In the genomic region with DNA sequence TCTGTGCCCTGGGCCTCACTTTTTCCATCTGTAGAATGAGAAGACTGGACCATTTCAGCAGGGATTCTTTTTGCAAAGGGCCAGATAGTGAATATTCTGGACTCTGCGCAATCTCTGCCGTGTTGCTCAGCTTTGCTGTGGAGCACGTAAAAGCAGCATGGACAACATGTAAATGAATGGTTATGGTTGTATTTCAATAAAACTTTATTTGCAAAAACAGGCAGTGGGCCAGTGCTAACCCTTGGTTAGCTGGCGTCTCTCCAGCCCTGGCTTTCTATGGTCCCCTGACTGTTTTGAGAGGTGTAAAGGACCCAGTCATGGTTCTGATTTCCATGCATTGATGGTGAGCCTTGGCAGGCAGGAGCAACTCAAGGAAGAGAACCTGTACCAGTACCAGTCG, we compare ENCODE assay signal across 26 cellular contexts.
"Had no signal": no experiment of that assay in that cellular context is flagged by ENCODE, and none has a peak within 500 bp of the region (broad histone marks: within the 10 kb centered on the region; RNA-seq: fewer than 3 reads in every experiment).

No MANE protein-coding gene starts in this region.

- H3K4me3 ChIP-seq: lung, ovary, right atrium auricular region, skin epidermis, stomach, testis, thyroid gland, transverse colon, upper lobe of left lung, vagina had no signal

- DNase-seq: hippocampal formation; kidney glomerular epithelial cell; left cardiac atrium; mesendoderm; naive B cell; natural killer cell; nephron progenitor cell; stimulated activated CD4-positive, alpha-beta T cell treated with anti-CD3 and anti-CD28 coated beads, Interleukin-12 subunit alpha, Interleukin-12 subunit beta, amount 100 ng/mL, for 4 hours; stimulated activated CD4-positive, alpha-beta T cell treated with anti-CD3 and anti-CD28 coated beads, Interleukin-15, amount 100 ng/mL, for 24 hours; stimulated activated CD4-positive, alpha-beta T cell treated with anti-CD3 and anti-CD28 coated beads, Interleukin-2, amount 100 ng/mL, for 24 hours; stimulated activated CD4-positive, alpha-beta T cell treated with anti-CD3 and anti-CD28 coated beads, Interleukin-4, amount 100 ng/mL, for 1 hour; stimulated activated naive B cell treated with anti-CD40 and anti-IgM and Interleukin-4, amounts not matched to agents 10 μg/mL and 1 μg/mL and 100 μg/mL, for 72 hours; stimulated activated naive CD8-positive, alpha-beta T cell treated with anti-CD3 and anti-CD28 coated beads, Interleukin-15, Interleukin-2, amounts not matched to agents 100 U/mL and 50 U/mL, for 24 hours; stomach; testis; thyroid gland; transverse colon; upper lobe of left lung had no signal

- FAIRE-seq: keratinocyte had no signal

- H3K36me3 ChIP-seq: transverse colon had no signal

- H3K27ac ChIP-seq: ovary, right atrium auricular region, skin epidermis, testis, transverse colon, upper lobe of left lung, vagina had no signal

- H3K27me3 ChIP-seq: ovary, right atrium auricular region, stomach, testis, thyroid gland, transverse colon, upper lobe of left lung, vagina had no signal

- ATAC-seq: left cardiac atrium; left lobe of liver; natural killer cell; sciatic nerve; stimulated activated naive B cell treated with anti-CD40 and anti-IgM and Interleukin-4, amounts not matched to agents 10 μg/mL and 1 μg/mL and 100 μg/mL, for 72 hours; stimulated activated naive CD8-positive, alpha-beta T cell treated with anti-CD3 and anti-CD28 coated beads, Interleukin-15, Interleukin-2, amounts not matched to agents 100 U/mL and 50 U/mL, for 24 hours had no signal

- H3K9me3 ChIP-seq: ovary, right atrium auricular region, stomach, testis, thyroid gland, transverse colon, upper lobe of left lung, vagina had no signal

- H3K4me1 ChIP-seq: right atrium auricular region, testis, transverse colon, upper lobe of left lung, vagina had no signal
